8 cellular contexts compared by ENCODE assay signal in the genomic region with DNA sequence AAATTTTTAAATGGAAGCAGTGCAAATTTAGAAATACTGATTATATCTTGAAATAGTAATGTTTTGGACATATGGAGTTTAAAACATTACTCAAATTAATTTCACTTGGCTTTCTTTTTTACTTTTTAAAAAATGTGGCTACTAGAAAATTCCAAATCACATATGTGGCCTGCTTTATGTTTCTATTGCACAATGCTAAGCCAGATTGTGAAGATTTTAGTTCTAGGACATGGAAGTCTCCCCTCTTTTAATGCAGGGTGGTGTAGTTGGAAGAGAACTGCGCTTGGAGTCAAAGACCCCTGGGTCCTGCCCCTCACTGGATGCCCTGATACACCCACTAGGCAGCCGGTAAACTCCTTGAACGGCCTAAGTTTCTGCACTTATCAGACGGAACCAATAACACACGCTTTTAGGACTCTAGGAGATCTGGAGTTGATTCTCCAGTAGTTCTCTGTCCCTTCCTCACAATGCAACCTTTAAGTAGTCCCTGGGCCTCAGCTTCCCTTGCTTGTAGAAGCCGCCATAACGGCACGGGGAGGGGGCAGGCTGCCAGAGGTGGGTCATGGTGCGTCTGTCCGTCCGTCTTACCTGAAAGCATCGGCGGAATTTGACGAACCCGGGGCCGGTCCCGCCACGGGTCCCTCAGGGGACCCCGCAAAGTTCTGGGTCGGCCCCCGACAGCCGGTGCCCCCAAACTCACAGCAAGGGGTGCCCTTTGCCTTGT. TPM values are rescaled to one million over a fixed set of nuclear protein-coding genes. Genes with fewer than 3 reads are reported as not detected.
DNase-seq lines count a peak whose midpoint lies in the region; ATAC-seq and TF ChIP-seq lines count a peak whose summit lies in the region.

No MANE protein-coding gene starts in this region.

- H3K36me3 ChIP-seq in HAP-1 (replicated peaks) (no peaks in the 10 kb centered on the region), SJCRH30 (no peaks in the 10 kb centered on the region)

- DNase-seq in ACHN (peak; percentile 18), HAP-1 (ENCODE audit: low spot score in 2 of 2) (no peak), SJCRH30 (peak; percentile 9 to 22), epithelial cell of esophagus (ENCODE audit: low read depth) (no peak), GF-D8 (lab: John Stamatoyannopoulos, UW) (no peak)
- DNase-seq in natural killer cell treated with Interleukin-12 subunit alpha and Interleukin-12 subunit beta and Interleukin-15 and Interleukin-18, amount 100 ng/mL, for 72 hours (ENCODE audit: low spot score) = no peak

- in situ Hi-C loops in ACHN (cut with HindIII; ENCODE audit: low pct_ligation_motif_present, low pct_unique_long_range_greater_than_20kb, low sequenced_read_pairs) = no loop called here
- in situ Hi-C loops in HAP-1 (cut with MboI; ENCODE audit: low sequenced_read_pairs) = no loop called here

- peak overlapping the region; percentile 78 for H3K4me3 ChIP-seq in HAP-1
- H3K4me3 ChIP-seq in SJCRH30 = peak overlapping the region; percentile 77
- peak overlapping the region; percentile 90 for H3K4me3 ChIP-seq in epithelial cell of esophagus (ENCODE audit: low read length)

- H3K9me3 ChIP-seq in HAP-1 = no peaks in the 10 kb centered on the region
- H3K9me3 ChIP-seq in SJCRH30 (replicated peaks) = no peaks in the 10 kb centered on the region

- H3K4me1 Mint-ChIP-seq in natural killer cell treated with Interleukin-12 subunit alpha and Interleukin-12 subunit beta and Interleukin-15 and Interleukin-18, amount 100 ng/mL, for 72 hours (ENCODE audit: low read depth in 2 of 2) = peaks cover 0 to 12% of the 10 kb centered on the region in 2 donors

- H3K27me3 ChIP-seq in HAP-1 (ENCODE audit: low read depth) (no peaks in the 10 kb centered on the region), SJCRH30 (no peaks in the 10 kb centered on the region)

- peak overlapping the region; percentile 93 for H3K27ac ChIP-seq in SJCRH30

- TF ChIP-seq CTCF in epithelial cell of esophagus (IDR thresholded peaks at IDR 0.05; ENCODE audit: insufficient read depth, low read depth, low read length, missing control alignments) = no peak

- no peak for ATAC-seq in natural killer cell treated with Interleukin-12 subunit alpha and Interleukin-12 subunit beta and Interleukin-15 and Interleukin-18, amount 100 ng/mL, for 72 hours
- ATAC-seq in HG02870 (IDR thresholded peaks at IDR 0.05; ENCODE audit: unreplicated experiment) (no peak), HG03097 (IDR thresholded peaks at IDR 0.05; ENCODE audit: low FRiP score, unreplicated experiment) (no peak)

- H3K4me1 ChIP-seq in HAP-1 (peaks cover 8% of the 10 kb centered on the region), SJCRH30 (no peaks in the 10 kb centered on the region; the same call in 1 of the 2 replicates)

- peak overlapping the region; percentile 86 to 94 for H3K27ac Mint-ChIP-seq in natural killer cell treated with Interleukin-12 subunit alpha and Interleukin-12 subunit beta and Interleukin-15 and Interleukin-18, amount 100 ng/mL, for 72 hours

- no peaks in the 10 kb centered on the region for H3K9me3 Mint-ChIP-seq in natural killer cell treated with Interleukin-12 subunit alpha and Interleukin-12 subunit beta and Interleukin-15 and Interleukin-18, amount 100 ng/mL, for 72 hours

- H3K36me3 Mint-ChIP-seq in natural killer cell treated with Interleukin-12 subunit alpha and Interleukin-12 subunit beta and Interleukin-15 and Interleukin-18, amount 100 ng/mL, for 72 hours = no peaks in the 10 kb centered on the region

- H3K27me3 Mint-ChIP-seq in natural killer cell treated with Interleukin-12 subunit alpha and Interleukin-12 subunit beta and Interleukin-15 and Interleukin-18, amount 100 ng/mL, for 72 hours = peaks cover 0 to 7% of the 10 kb centered on the region in 2 donors

- peak overlapping the region; percentile 95 for H3K4me3 Mint-ChIP-seq in natural killer cell treated with Interleukin-12 subunit alpha and Interleukin-12 subunit beta and Interleukin-15 and Interleukin-18, amount 100 ng/mL, for 72 hours

RNA-seq across cellular contexts. Expression of a gene that starts 0.5 kb away (rescaled TPM):
- 0.47 and 0.66 TPM in 2 replicates for total RNA-seq in SJCRH30 (2014; rRNA removed; shearing (Covaris generic))
- under 1 TPM in 1 of 2 donors, not detected in 1; 0.59 TPM for total RNA-seq in natural killer cell treated with Interleukin-12 subunit alpha and Interleukin-12 subunit beta and Interleukin-15 and Interleukin-18, amount 100 ng/mL, for 72 hours

RNA-seq across cellular contexts. Expression of a gene that starts 0.7 kb away (rescaled TPM):
- 8.2 and 9.9 TPM in 2 replicates for total RNA-seq in SJCRH30 (2014; rRNA removed; shearing (Covaris generic))
- 10 to 100 TPM in 1 of 2 donors, 1 to 10 TPM in 1; 8.7 to 12.4 TPM for total RNA-seq in natural killer cell treated with Interleukin-12 subunit alpha and Interleukin-12 subunit beta and Interleukin-15 and Interleukin-18, amount 100 ng/mL, for 72 hours

RNA-seq across cellular contexts. Expression of a gene that starts 26.1 kb away (rescaled TPM):
- total RNA-seq in SJCRH30 (2014; rRNA removed; shearing (Covaris generic)) = 79.0 and 84.3 TPM in 2 replicates
- total RNA-seq in natural killer cell treated with Interleukin-12 subunit alpha and Interleukin-12 subunit beta and Interleukin-15 and Interleukin-18, amount 100 ng/mL, for 72 hours = 100 to 1,000 TPM; 109 to 153 TPM

RNA-seq across cellular contexts. Expression of a gene that starts 45.0 kb away (rescaled TPM):
- 25.9 and 26.5 TPM in 2 replicates for total RNA-seq in SJCRH30 (2014; rRNA removed; shearing (Covaris generic))
- total RNA-seq in natural killer cell treated with Interleukin-12 subunit alpha and Interleukin-12 subunit beta and Interleukin-15 and Interleukin-18, amount 100 ng/mL, for 72 hours = 10 to 100 TPM; 53.6 to 62.3 TPM

RNA-seq across cellular contexts. Expression of a gene that starts 50.0 kb away (rescaled TPM):
- total RNA-seq in SJCRH30 (2014; rRNA removed; shearing (Covaris generic)) = 27.2 and 28.1 TPM in 2 replicates
- 100 to 1,000 TPM; 135 to 192 TPM for total RNA-seq in natural killer cell treated with Interleukin-12 subunit alpha and Interleukin-12 subunit beta and Interleukin-15 and Interleukin-18, amount 100 ng/mL, for 72 hours

Comparison
In these comparisons a context has a peak if more than half of its experiments do, and no peak if none do; other contexts are left out.
1. DNase-seq: peak in ACHN (single experiment) and SJCRH30 (2 of 2); none in HAP-1 (0 of 2), epithelial cell of esophagus (single experiment), natural killer cell treated with Interleukin-12 subunit alpha and Interleukin-12 subunit beta and Interleukin-15 and Interleukin-18, amount 100 ng/mL, for 72 hours (single experiment) and GF-D8 (single experiment).
2. Peak in every context shown above with its lines, with median percentiles within 50 percentile points of each other: H3K4me3 ChIP-seq.